ENCODE assay signal across 10 cellular contexts in genomic region chr17:50532452-50533024, GRCh38. TPM values are rescaled to one million over a fixed set of nuclear protein-coding genes. Genes with fewer than 3 reads are reported as not detected.
DNase-seq lines count a peak whose midpoint lies in the region; ATAC-seq and TF ChIP-seq lines count a peak whose summit lies in the region.
"Had no signal": no experiment of that assay in that cellular context is flagged by ENCODE, and none has a peak within 500 bp of the region (broad histone marks: within the 10 kb centered on the region; RNA-seq: fewer than 3 reads in every experiment).

EPN3 (plus strand) TSS chr17:50532735; CDS start chr17:50536557, 3,822 bp downstream.

- H3K27me3 ChIP-seq in breast epithelium (peaks cover 0 to 4% of the 10 kb centered on the region in 2 donors), left lung (peaks cover 15 to 62% of the 10 kb centered on the region in 2 donors)

- no peaks in the 10 kb centered on the region for H3K36me3 ChIP-seq in breast epithelium
- H3K36me3 ChIP-seq in left lung, result no peaks in the 10 kb centered on the region
- H3K36me3 ChIP-seq: neutrophil had no signal

- TF ChIP-seq CTCF in breast epithelium (IDR thresholded peaks at IDR 0.05) (peak in 2 of 3 donors; percentile 21 to 33), left lung (IDR thresholded peaks at IDR 0.05) (no peak)

- no peak for TF ChIP-seq POLR2A in breast epithelium (IDR thresholded peaks at IDR 0.05)

- peak within 1 kb of the TSS; percentile 78 to 89 for H3K27ac ChIP-seq in breast epithelium
- no peak within 1 kb of the TSS for H3K27ac ChIP-seq in left lung
- H3K27ac ChIP-seq: neutrophil had no signal

- DNase-seq in Right ventricle myocardium inferior (ENCODE audit: missing footprints), result no peak
- DNase-seq in cardiac septum (ENCODE audit: low spot score), result no peak
- peak; percentile 75 to 84 for DNase-seq in breast epithelium (ENCODE audit: low spot score in 2 of 2)
- DNase-seq in left lung, result peak; percentile 71 to 86
- no peak for DNase-seq in stimulated activated CD8-positive, alpha-beta memory T cell treated with anti-CD3 and anti-CD28 coated beads, Interleukin-4, amount 100 ng/mL, for 48 hours
- DNase-seq: COR-L47 had no signal

- H3K4me1 ChIP-seq in breast epithelium, result peaks cover 11 to 27% of the 10 kb centered on the region in 2 donors
- H3K4me1 ChIP-seq in left lung, result peaks cover 10 to 23% of the 10 kb centered on the region in 2 donors

- H3K9me3 ChIP-seq in breast epithelium (no peaks in the 10 kb centered on the region), left lung (no peaks in the 10 kb centered on the region)
- H3K9me3 ChIP-seq: neutrophil had no signal

- intact Hi-C loops in Right ventricle myocardium inferior (cut with DNase I) (loop anchor here (2.0 kb wide), 1 partner anchor 50 kb away; no protein-coding TSS in a partner anchor), cardiac septum (cut with DNase I) (no loop called here), breast epithelium (cut with DNase I; ENCODE audit: low total_unique reads) (no loop called here), left lung (cut with DNase I) (no loop called here)

- ATAC-seq in Right ventricle myocardium inferior (peak; percentile 29), left lung (peak; percentile 81), GM18907 (IDR thresholded peaks at IDR 0.05; ENCODE audit: unreplicated experiment) (no peak), HG03571 (IDR thresholded peaks at IDR 0.05; ENCODE audit: unreplicated experiment) (no peak), HG02610 (IDR thresholded peaks at IDR 0.05; ENCODE audit: unreplicated experiment) (no peak)

- H3K4me3 ChIP-seq in breast epithelium, result peak within 1 kb of the TSS in 2 of 3 donors; percentile 52 to 72
- H3K4me3 ChIP-seq in left lung, result peak within 1 kb of the TSS in 1 of 2 donors; percentile 18

RNA-seq across cellular contexts. Expression of gene EPN3, which starts in this region (rescaled TPM):
- total RNA-seq in Right ventricle myocardium inferior (21.5 TPM), cardiac septum (8.5 TPM), breast epithelium (10 to 100 TPM in 1 of 3 donors, 1 to 10 TPM in 1, not detected in 1; 8.2 to 32.8 TPM), left lung (1 to 10 TPM in 1 of 2 donors, under 1 TPM in 1; 0.55 to 6.4 TPM)

Comparison
In these comparisons a context has a peak if more than half of its experiments do, and no peak if none do; other contexts are left out.
1. ATAC-seq: peak in Right ventricle myocardium inferior (single experiment) and left lung (single experiment); none in GM18907 (single experiment), HG03571 (single experiment) and HG02610 (single experiment).
2. DNase-seq: peak in breast epithelium (2 of 2) and left lung (2 of 2); none in Right ventricle myocardium inferior (single experiment), cardiac septum (single experiment) and stimulated activated CD8-positive, alpha-beta memory T cell treated with anti-CD3 and anti-CD28 coated beads, Interleukin-4, amount 100 ng/mL, for 48 hours (single experiment).
3. H3K27ac ChIP-seq: peak in breast epithelium (2 of 2); none in left lung (0 of 2).
4. CTCF ChIP-seq: peak in breast epithelium (2 of 3); none in left lung (0 of 2).